In genomic region chr1:224276768-224277487, GRCh38 we compare ENCODE assay signal across 16 cellular contexts.
"Had no signal": no experiment of that assay in that cellular context is flagged by ENCODE, and none has a peak within 500 bp of the region (broad histone marks: within the 10 kb centered on the region; RNA-seq: fewer than 3 reads in every experiment).

No MANE protein-coding gene starts in this region.

- H3K4me3 Mint-ChIP-seq: nephron, WTC11 had no signal

- H3K27ac ChIP-seq: breast epithelium, esophagus muscularis mucosa, sigmoid colon, stomach, thoracic aorta, vagina had no signal

- DNase-seq: activated CD4-positive, alpha-beta T cell treated with anti-CD3 and anti-CD28 coated beads, Interleukin-2, amount 50 U/mL, for 1 hour; activated effector memory CD4-positive, alpha-beta T cell treated with anti-CD3 and anti-CD28 coated beads, Interleukin-2, amount 50 U/mL, for 16 hours; activated T-cell treated with anti-CD3 and anti-CD28 coated beads for 4 hours; aorta; glutamatergic neuron; sigmoid colon; stimulated activated CD4-positive, alpha-beta T cell treated with anti-CD3 and anti-CD28 coated beads, Interleukin-12 subunit alpha, Interleukin-12 subunit beta, amount 100 ng/mL, for 4 hours; stimulated activated CD4-positive, alpha-beta T cell treated with anti-CD3 and anti-CD28 coated beads, Interleukin-2, amount 100 ng/mL, for 48 hours; stomach; T1000 had no signal

- H3K9me3 ChIP-seq: breast epithelium, esophagus muscularis mucosa, sigmoid colon, stomach, thoracic aorta, vagina had no signal

- H3K4me3 ChIP-seq: breast epithelium, esophagus muscularis mucosa, sigmoid colon, stomach, thoracic aorta, vagina had no signal

- H3K4me1 Mint-ChIP-seq: nephron, WTC11 had no signal

- ATAC-seq: WTC11 had no signal

- H3K27me3 ChIP-seq: breast epithelium, esophagus muscularis mucosa, sigmoid colon, stomach, vagina had no signal

- H3K4me1 ChIP-seq: breast epithelium, esophagus muscularis mucosa, sigmoid colon, stomach, vagina had no signal

- H3K27ac Mint-ChIP-seq: nephron, WTC11 had no signal

- H3K9me3 Mint-ChIP-seq: nephron, WTC11 had no signal

- H3K36me3 ChIP-seq: breast epithelium had no signal
